In genomic region chr1:179016694-179017382, GRCh38 we compare ENCODE assay signal across 8 cellular contexts. TPM values are rescaled to one million over a fixed set of nuclear protein-coding genes. Genes with fewer than 3 reads are reported as not detected.
DNase-seq lines count a peak whose midpoint lies in the region; ATAC-seq and TF ChIP-seq lines count a peak whose summit lies in the region.
"Had no signal": no experiment of that assay in that cellular context is flagged by ENCODE, and none has a peak within 500 bp of the region (broad histone marks: within the 10 kb centered on the region; RNA-seq: fewer than 3 reads in every experiment).

No MANE protein-coding gene starts in this region.

- H4K20me1 ChIP-seq in OCI-LY7 (ENCODE audit: insufficient read depth, low read length), result no peaks in the 10 kb centered on the region

- no peaks in the 10 kb centered on the region for H3K36me3 Mint-ChIP-seq in naive thymus-derived CD4-positive, alpha-beta T cell
- no peaks in the 10 kb centered on the region for H3K36me3 Mint-ChIP-seq in glutamatergic neuron (ENCODE audit: unreplicated experiment)
- H3K36me3 Mint-ChIP-seq: T-cell had no signal

- H3K4me2 ChIP-seq in OCI-LY7 (ENCODE audit: low read length), result no peak overlapping the region

- no TSS peak for BruUV-seq in OCI-LY7 (replicated peaks; lab: Mats Ljungman, UMichigan)

- H3K36me3 ChIP-seq in OCI-LY7 (ENCODE audit: insufficient read depth, low read length), result no peaks in the 10 kb centered on the region
- no peaks in the 10 kb centered on the region for H3K36me3 ChIP-seq in naive thymus-derived CD4-positive, alpha-beta T cell (ENCODE audit: control insufficient read depth in 2 of 3, insufficient read depth in 3 of 3, low read length in 3 of 3)
- H3K36me3 ChIP-seq in H7 (replicated peaks; ENCODE audit: control insufficient read depth, insufficient read depth, low read length), result no peaks in the 10 kb centered on the region

- POLR2A ChIA-PET in OCI-LY7 (lab: Charles Lee), result interaction anchor here (0.9 to 1.7 kb wide), 4 partner anchors 9 to 129 kb away, joined by 3 to 6 read pairs (median 4); no protein-coding TSS in a partner anchor
- POLR2A ChIA-PET in naive thymus-derived CD4-positive, alpha-beta T cell (lab: Charles Lee), result no interaction called here

- CTCF ChIA-PET in OCI-LY7 (lab: Charles Lee; ENCODE audit: unreplicated experiment), result interaction anchor here (0.6 kb wide), 1 partner anchor 598 kb away, joined by 3 read pairs; no protein-coding TSS in a partner anchor
- CTCF ChIA-PET in naive thymus-derived CD4-positive, alpha-beta T cell (lab: Charles Lee), result no interaction called here

- H3K79me2 ChIP-seq in OCI-LY7 (ENCODE audit: insufficient read depth, low read depth, low read length), result no peaks in the 10 kb centered on the region

- H3K9me3 Mint-ChIP-seq in naive thymus-derived CD4-positive, alpha-beta T cell, result no peaks in the 10 kb centered on the region
- no peaks in the 10 kb centered on the region for H3K9me3 Mint-ChIP-seq in glutamatergic neuron (ENCODE audit: unreplicated experiment)
- H3K9me3 Mint-ChIP-seq: T-cell had no signal

- DNase-seq in HCEC 1CT (peak; percentile 84), OCI-LY7 (ENCODE audit: low spot score) (no peak), retina (no peak), H7 (no peak), glutamatergic neuron (no peak)
- no peak for DNase-seq in naive thymus-derived CD4-positive, alpha-beta T cell

- H3K4me3 Mint-ChIP-seq in naive thymus-derived CD4-positive, alpha-beta T cell, result no peak overlapping the region
- no peak overlapping the region for H3K4me3 Mint-ChIP-seq in glutamatergic neuron (ENCODE audit: unreplicated experiment)
- H3K4me3 Mint-ChIP-seq: T-cell had no signal

- ATAC-seq in esophagus mucosa, result peak; percentile 94
- peak; percentile 73 for ATAC-seq in naive thymus-derived CD4-positive, alpha-beta T cell
- ATAC-seq: T-cell had no signal

- H2AFZ ChIP-seq in OCI-LY7 (ENCODE audit: low read length), result 0 out of 2 replicates have a peak overlapping the region, but pooled peaks have one; percentile 8

- no peaks in the 10 kb centered on the region for H3K9me2 ChIP-seq in OCI-LY7 (ENCODE audit: insufficient read depth, low read length)

- no peak overlapping the region for H3K27ac ChIP-seq in OCI-LY7 (ENCODE audit: low read depth, low read length, poor library complexity, severe bottlenecking)
- H3K27ac ChIP-seq in naive thymus-derived CD4-positive, alpha-beta T cell (ENCODE audit: low read depth, low read length), result no peak overlapping the region

- no peaks in the 10 kb centered on the region for H3K27me3 ChIP-seq in naive thymus-derived CD4-positive, alpha-beta T cell (ENCODE audit: control insufficient read depth in 2 of 2, insufficient read depth in 2 of 2, low read length in 2 of 2)
- H3K27me3 ChIP-seq in H7 (ENCODE audit: control insufficient read depth, insufficient read depth, low read length), result no peaks in the 10 kb centered on the region

- H3K4me3 ChIP-seq in OCI-LY7 (ENCODE audit: low read depth, low read length, poor library complexity, severe bottlenecking), result no peak overlapping the region
- H3K4me3 ChIP-seq in naive thymus-derived CD4-positive, alpha-beta T cell (ENCODE audit: low read length), result no peak overlapping the region
- no peak overlapping the region for H3K4me3 ChIP-seq in H7 (ENCODE audit: insufficient read depth, low read depth, low read length)

- H3K9me3 ChIP-seq in OCI-LY7 (ENCODE audit: low read length), result no peaks in the 10 kb centered on the region
- no peaks in the 10 kb centered on the region for H3K9me3 ChIP-seq in naive thymus-derived CD4-positive, alpha-beta T cell (ENCODE audit: control insufficient read depth in 2 of 3, low read length in 3 of 3)

- intact Hi-C loops in OCI-LY7 (cut with micrococcal nuclease; ENCODE audit: unreplicated experiment), result no loop called here
- intact Hi-C loops in naive thymus-derived CD4-positive, alpha-beta T cell (cut with micrococcal nuclease), result no loop called here

- peaks cover 0 to 7% (median 0%) of the 10 kb centered on the region in 7 donors for H3K4me1 Mint-ChIP-seq in naive thymus-derived CD4-positive, alpha-beta T cell
- no peaks in the 10 kb centered on the region for H3K4me1 Mint-ChIP-seq in glutamatergic neuron (ENCODE audit: low read depth, unreplicated experiment)

- no peak for TF ChIP-seq CTCF in OCI-LY7 (conservative IDR thresholded peaks at IDR 0.05; ENCODE audit: low read length)
- no peak for TF ChIP-seq CTCF in glutamatergic neuron (IDR thresholded peaks at IDR 0.05; ENCODE audit: partially characterized antibody, unreplicated experiment)

- no peak overlapping the region for H3K27ac Mint-ChIP-seq in naive thymus-derived CD4-positive, alpha-beta T cell
- no peak overlapping the region for H3K27ac Mint-ChIP-seq in glutamatergic neuron (ENCODE audit: unreplicated experiment)
- H3K27ac Mint-ChIP-seq: T-cell had no signal

- H3K27me3 Mint-ChIP-seq in naive thymus-derived CD4-positive, alpha-beta T cell, result peaks cover 0 to 10% (median 5%) of the 10 kb centered on the region in 5 donors
- peaks cover 4% of the 10 kb centered on the region for H3K27me3 Mint-ChIP-seq in glutamatergic neuron (ENCODE audit: unreplicated experiment)

- H3K4me1 ChIP-seq in OCI-LY7 (ENCODE audit: insufficient read depth, low read length, poor library complexity, severe bottlenecking), result no peaks in the 10 kb centered on the region
- no peaks in the 10 kb centered on the region for H3K4me1 ChIP-seq in naive thymus-derived CD4-positive, alpha-beta T cell (ENCODE audit: control insufficient read depth in 2 of 2, insufficient read depth in 2 of 2, low read length in 2 of 2)

RNA-seq across cellular contexts. Expression of gene FAM20B, which starts 8.9 kb away (rescaled TPM):
- 16.6 and 17.1 TPM in 2 replicates for total RNA-seq in OCI-LY7 (2014; rRNA removed; shearing (Covaris generic))
- total RNA-seq in OCI-LY7 (2022), result 36.5 and 37.7 TPM in 2 replicates
- 18.2 TPM for total RNA-seq in esophagus mucosa
- 10 to 100 TPM; 14.3 to 27.9 (median 25.2) TPM for total RNA-seq in naive thymus-derived CD4-positive, alpha-beta T cell
- 10 to 100 TPM in 1 of 2 donors, 1 to 10 TPM in 1; 4.6 to 10.1 TPM for polyA plus RNA-seq in naive thymus-derived CD4-positive, alpha-beta T cell
- total RNA-seq in H7 (2014; rRNA removed; shearing (Covaris generic)), result 34.5 and 43.5 TPM in 2 replicates
- total RNA-seq in glutamatergic neuron (ENCODE audit: unreplicated experiment), result 39.3 TPM
